14 cellular contexts compared by ENCODE assay signal in genomic region chr3:5806192-5806591, GRCh38.
DNase-seq lines count a peak whose midpoint lies in the region; TF ChIP-seq lines count a peak whose summit lies in the region.
"Had no signal": no experiment of that assay in that cellular context is flagged by ENCODE, and none has a peak within 500 bp of the region (broad histone marks: within the 10 kb centered on the region; RNA-seq: fewer than 3 reads in every experiment).

No MANE protein-coding gene starts in this region.

- no peak overlapping the region for H2AFZ ChIP-seq in neural cell (ENCODE audit: low read depth, low read length)

- H3K27ac ChIP-seq in neural cell (ENCODE audit: low read length), result no peak overlapping the region
- H3K27ac ChIP-seq: epithelial cell of prostate had no signal

- no peak overlapping the region for H3K4me2 ChIP-seq in neural cell (ENCODE audit: low read length)

- DNase-seq in DMS53 (lab: John Stamatoyannopoulos, UW) (peak; percentile 6), DMS53 treated with DMSO at 0.1 percent for 48 hours (lab: John Stamatoyannopoulos, UW; ENCODE audit: unreplicated experiment) (no peak), KBM-7 (peak; percentile 1), astrocyte of the cerebellum (ENCODE audit: low read depth) (peak; percentile 15), HPDE6-E6E7 (ENCODE audit: extremely low spot score) (no peak), HuH-7 (ENCODE audit: low spot score) (no peak)
- DNase-seq in stimulated activated naive CD4-positive, alpha-beta T cell treated with Interleukin-2 at 50 U/mL for 16 hours (lab: John Stamatoyannopoulos, UW), result no peak
- DNase-seq: 8988T; activated T-cell treated with anti-CD3 and anti-CD28 coated beads, Interleukin-2, amount 50 U/mL, for 4 hours; DMS153; NCI-H2081; SHP77 treated with DMSO at 0.1 percent for 48 hours had no signal

- H4K20me1 ChIP-seq in neural cell (ENCODE audit: insufficient read depth), result no peaks in the 10 kb centered on the region

- no peak for TF ChIP-seq EP300 in neural cell (conservative IDR thresholded peaks at IDR 0.05; ENCODE audit: poor library complexity, severe bottlenecking)

- no peaks in the 10 kb centered on the region for H3K79me2 ChIP-seq in neural cell (replicated peaks; ENCODE audit: insufficient read depth, low read length)

- H3K36me3 ChIP-seq in neural cell (ENCODE audit: insufficient read depth, low read length), result no peaks in the 10 kb centered on the region

- no peak overlapping the region for H3K9ac ChIP-seq in neural cell (ENCODE audit: low read length)

- no peak for TF ChIP-seq RAD21 in neural cell (conservative IDR thresholded peaks at IDR 0.05)

- peak; percentile 55 for TF ChIP-seq CTCF in astrocyte of the cerebellum (IDR thresholded peaks at IDR 0.05; ENCODE audit: low read depth, low read length, missing control alignments)
- peak; percentile 23 for TF ChIP-seq CTCF in neural cell (IDR thresholded peaks at IDR 0.05; ENCODE audit: poor library complexity, severe bottlenecking)

- no peaks in the 10 kb centered on the region for H3K9me2 ChIP-seq in neural cell (ENCODE audit: insufficient read depth, low read length)

- no peaks in the 10 kb centered on the region for H3F3A ChIP-seq in neural cell (ENCODE audit: insufficient read depth, low read length, poor library complexity, severe bottlenecking)

- H3K9me3 ChIP-seq in neural cell (ENCODE audit: low read length), result no peaks in the 10 kb centered on the region

- H3K4me3 ChIP-seq in astrocyte of the cerebellum (ENCODE audit: low read depth, low read length), result no peak overlapping the region
- H3K4me3 ChIP-seq in neural cell (ENCODE audit: low read length), result no peak overlapping the region

- in situ Hi-C loops in KBM-7 (cut with MboI; ENCODE audit: low pct_unique_long_range_greater_than_20kb, low sequenced_read_pairs), result no loop called here
- in situ Hi-C loops in astrocyte of the cerebellum (cut with HindIII; ENCODE audit: low sequenced_read_pairs), result no loop called here

- H3K27me3 ChIP-seq in neural cell (ENCODE audit: insufficient read depth, low read depth, low read length), result no peaks in the 10 kb centered on the region

TF ChIP-seq in neural cell, 6 proteins besides CTCF, POLR2A, EP300 and RAD21:
- TF ChIP-seq TAF1 (IDR thresholded peaks at IDR 0.05; ENCODE audit: low read depth) (no peak), EZH2 (IDR thresholded peaks at IDR 0.05; ENCODE audit: borderline replicate concordance, insufficient read depth, low read length, poor library complexity, severe bottlenecking) (no peak), REST (IDR thresholded peaks at IDR 0.05; ENCODE audit: borderline replicate concordance) (no peak), MXI1 (conservative IDR thresholded peaks at IDR 0.05; ENCODE audit: poor library complexity, severe bottlenecking) (no peak)
TF ChIP-seq in neural cell: peak in this region for 0.

Comparison
In these comparisons a context has a peak if more than half of its experiments do, and no peak if none do; other contexts are left out.
1. DNase-seq: peak in DMS53 (single experiment), KBM-7 (single experiment) and astrocyte of the cerebellum (single experiment); none in DMS53 treated with DMSO at 0.1 percent for 48 hours (single experiment), HPDE6-E6E7 (single experiment), HuH-7 (single experiment) and stimulated activated naive CD4-positive, alpha-beta T cell treated with Interleukin-2 at 50 U/mL for 16 hours (single experiment).